In genomic region chr13:90838561-90838960, GRCh38 we compare ENCODE assay signal across 28 cellular contexts.
"Had no signal": no experiment of that assay in that cellular context is flagged by ENCODE, and none has a peak within 500 bp of the region (broad histone marks: within the 10 kb centered on the region; RNA-seq: fewer than 3 reads in every experiment).

No MANE protein-coding gene starts in this region.

- H3K36me3 ChIP-seq: ascending aorta, heart left ventricle, neural progenitor cell, right atrium auricular region, suprapubic skin, tibial artery, WERI-Rb-1 had no signal

- H3K27ac Mint-ChIP-seq: activated CD4-positive, alpha-beta memory T cell treated with anti-CD3 and anti-CD28 coated beads, Interleukin-2, amount 10 ng/mL, durations not matched to agents 7 days and 5 days; activated CD4-positive, alpha-beta T cell treated with anti-CD3 and anti-CD28 coated beads, Interleukin-2, amount 10 ng/mL, durations not matched to agents 24 days and 14 days; activated naive CD4-positive, alpha-beta T cell treated with anti-CD3 and anti-CD28 coated beads, Interleukin-2, amount 10 ng/mL, durations not matched to agents 7 days and 5 days; activated naive CD8-positive, alpha-beta T cell treated with anti-CD3 and anti-CD28 coated beads, Interleukin-2, amount 10 ng/mL, durations not matched to agents 7 days and 5 days; activated T-cell treated with anti-CD3 and anti-CD28 coated beads, Interleukin-2, amount 50 U/mL, for 24 hours; brain; naive thymus-derived CD8-positive, alpha-beta T cell; neural progenitor cell; stimulated activated naive B cell treated with anti-CD40 and anti-IgM and Interleukin-4, amounts not matched to agents 10 μg/mL and 1 μg/mL and 100 μg/mL, for 72 hours had no signal

- H3K27me3 ChIP-seq: ascending aorta, dorsolateral prefrontal cortex, heart left ventricle, neural progenitor cell, right atrium auricular region, suprapubic skin, tibial artery had no signal

- DNase-seq: activated CD4-positive, alpha-beta memory T cell treated with anti-CD3 and anti-CD28 coated beads, Interleukin-2, amount 10 ng/mL, durations not matched to agents 7 days and 5 days; activated CD4-positive, alpha-beta T cell treated with anti-CD3 and anti-CD28 coated beads, Interleukin-2, amount 10 ng/mL, durations not matched to agents 24 days and 14 days; activated CD4-positive, CD25-positive, alpha-beta regulatory T cell treated with anti-CD3 and anti-CD28 coated beads, Interleukin-2, amount 50 U/mL, for 72 hours; activated CD8-positive, alpha-beta memory T cell treated with anti-CD3 and anti-CD28 coated beads, Interleukin-2, amount 50 U/mL, for 48 hours; activated gamma-delta T cell; activated naive CD4-positive, alpha-beta T cell treated with anti-CD3 and anti-CD28 coated beads, Interleukin-2, amount 10 ng/mL, durations not matched to agents 7 days and 5 days; activated naive CD8-positive, alpha-beta T cell treated with anti-CD3 and anti-CD28 coated beads, Interleukin-2, amount 10 ng/mL, durations not matched to agents 7 days and 5 days; activated T-cell treated with anti-CD3 and anti-CD28 coated beads, Interleukin-2, amount 50 U/mL, for 24 hours; dorsolateral prefrontal cortex; effector memory CD4-positive, alpha-beta T cell; foreskin fibroblast; heart left ventricle; mesenchymal stem cell; naive thymus-derived CD8-positive, alpha-beta T cell; occipital lobe; stimulated activated CD4-positive, alpha-beta T cell treated with anti-CD3 and anti-CD28 coated beads, Interleukin-15, amount 100 ng/mL, for 24 hours; stimulated activated CD4-positive, alpha-beta T cell treated with anti-CD3 and anti-CD28 coated beads, Interleukin-2, amount 100 ng/mL, for 24 hours; stimulated activated naive B cell treated with anti-CD40 and anti-IgM and Interleukin-4, amounts not matched to agents 10 μg/mL and 1 μg/mL and 100 μg/mL, for 72 hours; tibial artery; WERI-Rb-1 had no signal

- H2AFZ ChIP-seq: neural progenitor cell, parathyroid adenoma had no signal

- H3K4me3 ChIP-seq: ascending aorta, coronary artery, dorsolateral prefrontal cortex, heart left ventricle, neural progenitor cell, right atrium auricular region, suprapubic skin, tibial artery had no signal

- H3K9me3 ChIP-seq: ascending aorta, heart left ventricle, right atrium auricular region, suprapubic skin, tibial artery had no signal

- ATAC-seq: esophagus mucosa; heart left ventricle; naive thymus-derived CD8-positive, alpha-beta T cell; stimulated activated naive B cell treated with anti-CD40 and anti-IgM and Interleukin-4, amounts not matched to agents 10 μg/mL and 1 μg/mL and 100 μg/mL, for 72 hours had no signal

- H3K9ac ChIP-seq: neural progenitor cell, parathyroid adenoma had no signal

- H3K36me3 Mint-ChIP-seq: activated naive CD4-positive, alpha-beta T cell treated with anti-CD3 and anti-CD28 coated beads, Interleukin-2, amount 10 ng/mL, durations not matched to agents 7 days and 5 days; activated naive CD8-positive, alpha-beta T cell treated with anti-CD3 and anti-CD28 coated beads, Interleukin-2, amount 10 ng/mL, durations not matched to agents 7 days and 5 days; brain; naive thymus-derived CD8-positive, alpha-beta T cell; neural progenitor cell; stimulated activated naive B cell treated with anti-CD40 and anti-IgM and Interleukin-4, amounts not matched to agents 10 μg/mL and 1 μg/mL and 100 μg/mL, for 72 hours had no signal

- H3K27ac ChIP-seq: ascending aorta, coronary artery, dorsolateral prefrontal cortex, heart left ventricle, neural progenitor cell, parathyroid adenoma, right atrium auricular region, suprapubic skin, tibial artery, WERI-Rb-1 had no signal

- H3K79me2 ChIP-seq: parathyroid adenoma had no signal

- H3K9me3 Mint-ChIP-seq: activated CD4-positive, alpha-beta memory T cell treated with anti-CD3 and anti-CD28 coated beads, Interleukin-2, amount 10 ng/mL, durations not matched to agents 7 days and 5 days; activated CD4-positive, alpha-beta T cell treated with anti-CD3 and anti-CD28 coated beads, Interleukin-2, amount 10 ng/mL, durations not matched to agents 24 days and 14 days; activated T-cell treated with anti-CD3 and anti-CD28 coated beads, Interleukin-2, amount 50 U/mL, for 24 hours had no signal

- H3K4me2 ChIP-seq: neural progenitor cell had no signal

- H3K27me3 Mint-ChIP-seq: activated CD4-positive, alpha-beta memory T cell treated with anti-CD3 and anti-CD28 coated beads, Interleukin-2, amount 10 ng/mL, durations not matched to agents 7 days and 5 days; activated CD4-positive, alpha-beta T cell treated with anti-CD3 and anti-CD28 coated beads, Interleukin-2, amount 10 ng/mL, durations not matched to agents 24 days and 14 days; activated naive CD4-positive, alpha-beta T cell treated with anti-CD3 and anti-CD28 coated beads, Interleukin-2, amount 10 ng/mL, durations not matched to agents 7 days and 5 days; activated naive CD8-positive, alpha-beta T cell treated with anti-CD3 and anti-CD28 coated beads, Interleukin-2, amount 10 ng/mL, durations not matched to agents 7 days and 5 days; activated T-cell treated with anti-CD3 and anti-CD28 coated beads, Interleukin-2, amount 50 U/mL, for 24 hours; brain; stimulated activated naive B cell treated with anti-CD40 and anti-IgM and Interleukin-4, amounts not matched to agents 10 μg/mL and 1 μg/mL and 100 μg/mL, for 72 hours had no signal

- H3K4me1 Mint-ChIP-seq: activated CD4-positive, alpha-beta memory T cell treated with anti-CD3 and anti-CD28 coated beads, Interleukin-2, amount 10 ng/mL, durations not matched to agents 7 days and 5 days; activated CD4-positive, alpha-beta T cell treated with anti-CD3 and anti-CD28 coated beads, Interleukin-2, amount 10 ng/mL, durations not matched to agents 24 days and 14 days; activated naive CD4-positive, alpha-beta T cell treated with anti-CD3 and anti-CD28 coated beads, Interleukin-2, amount 10 ng/mL, durations not matched to agents 7 days and 5 days; activated naive CD8-positive, alpha-beta T cell treated with anti-CD3 and anti-CD28 coated beads, Interleukin-2, amount 10 ng/mL, durations not matched to agents 7 days and 5 days; brain; naive thymus-derived CD8-positive, alpha-beta T cell; neural progenitor cell; stimulated activated naive B cell treated with anti-CD40 and anti-IgM and Interleukin-4, amounts not matched to agents 10 μg/mL and 1 μg/mL and 100 μg/mL, for 72 hours had no signal

- H3K4me1 ChIP-seq: ascending aorta, neural progenitor cell, parathyroid adenoma, right atrium auricular region, suprapubic skin, tibial artery had no signal

- H3K4me3 Mint-ChIP-seq: activated CD4-positive, alpha-beta memory T cell treated with anti-CD3 and anti-CD28 coated beads, Interleukin-2, amount 10 ng/mL, durations not matched to agents 7 days and 5 days; activated CD4-positive, alpha-beta T cell treated with anti-CD3 and anti-CD28 coated beads, Interleukin-2, amount 10 ng/mL, durations not matched to agents 24 days and 14 days; activated naive CD4-positive, alpha-beta T cell treated with anti-CD3 and anti-CD28 coated beads, Interleukin-2, amount 10 ng/mL, durations not matched to agents 7 days and 5 days; activated naive CD8-positive, alpha-beta T cell treated with anti-CD3 and anti-CD28 coated beads, Interleukin-2, amount 10 ng/mL, durations not matched to agents 7 days and 5 days; activated T-cell treated with anti-CD3 and anti-CD28 coated beads, Interleukin-2, amount 50 U/mL, for 24 hours; brain; naive thymus-derived CD8-positive, alpha-beta T cell; neural progenitor cell; stimulated activated naive B cell treated with anti-CD40 and anti-IgM and Interleukin-4, amounts not matched to agents 10 μg/mL and 1 μg/mL and 100 μg/mL, for 72 hours had no signal
